ENCODE assay signal across 35 cellular contexts in genomic region chr5:33430983-33431382, GRCh38.
"Had no signal": no experiment of that assay in that cellular context is flagged by ENCODE, and none has a peak within 500 bp of the region (broad histone marks: within the 10 kb centered on the region; RNA-seq: fewer than 3 reads in every experiment).

No MANE protein-coding gene starts in this region.

- H3K36me3 ChIP-seq: MG63 had no signal

- H3K4me3 ChIP-seq: MG63 had no signal

- DNase-seq: Karpas-422, Kasumi-1, MG63, MM.1S, MV-4-11, NCI-H1048, NCI-H1092, NCI-H1092 treated with DMSO at 0.1 percent for 48 hours, NCI-H1105, NCI-H1105 treated with DMSO at 0.1 percent for 48 hours, NCI-H1417, NCI-H1417 treated with DMSO at 0.1 percent for 48 hours, NCI-H1436, NCI-H1436 treated with DMSO at 0.1 percent for 48 hours, NCI-H146, NCI-H1694, NCI-H1694 treated with DMSO at 0.1 percent for 48 hours, NCI-H187, NCI-H187 treated with DMSO at 0.1 percent for 48 hours, NCI-H1930, NCI-H2029, NCI-H2029 treated with DMSO at 0.1 percent for 48 hours, NCI-H2081, NCI-H2081 treated with DMSO at 0.1 percent for 48 hours, NCI-H2107, NCI-H2171, NCI-H2171 treated with DMSO at 0.1 percent for 48 hours, NCI-H2227 treated with DMSO at 0.1 percent for 48 hours, NCI-H226, NCI-H345, NCI-H446, NCI-H446 treated with DMSO at 0.1 percent for 48 hours, NCI-H510A, NCI-H510A treated with DMSO at 0.1 percent for 48 hours, NCI-H524 had no signal

- H3K27me3 ChIP-seq: MG63 had no signal

- H3K9me3 ChIP-seq: MG63 had no signal
